ENCODE assay signal across 8 cellular contexts in genomic region chr3:69092030-69092513, GRCh38. TPM values are rescaled to one million over a fixed set of nuclear protein-coding genes. Genes with fewer than 3 reads are reported as not detected.
DNase-seq lines count a peak whose midpoint lies in the region; ATAC-seq, FAIRE-seq and TF ChIP-seq lines count a peak whose summit lies in the region.

No MANE protein-coding gene starts in this region.

- H3K27me3 Mint-ChIP-seq in nephron (ENCODE audit: low read depth), result no peaks in the 10 kb centered on the region

- RAD21 ChIA-PET in GM12878 (lab: Charles Lee; ENCODE audit: unreplicated experiment), result interaction anchor here (1.0 to 16.7 kb wide), 8 partner anchors 9 to 349 kb away, joined by 3 to 152 read pairs (median 4); partner anchors contain the start of genes ARL6IP5, TMF1 and UBA3

- H3K9ac ChIP-seq in GM12878 (ENCODE audit: control insufficient read depth, insufficient read depth, low read length), result peak overlapping the region; percentile 3; the same call in 1 of the 2 replicates

- no peaks in the 10 kb centered on the region for H3K27me3 ChIP-seq in GM12878 (replicated peaks in 1 of 2; ENCODE audit: control insufficient read depth in 2 of 2, insufficient read depth in 2 of 2, low read length in 1 of 2)

- peak overlapping the region; percentile 46 for H3K4me2 ChIP-seq in GM12878 (ENCODE audit: control insufficient read depth, insufficient read depth)

- H3K36me3 Mint-ChIP-seq in nephron (ENCODE audit: low read depth), result peaks cover 8% of the 10 kb centered on the region

- no peaks in the 10 kb centered on the region for H3K9me3 ChIP-seq in GM12878 (replicated peaks; ENCODE audit: control insufficient read depth, insufficient read depth, low read length)

- BruUV-seq in GM12878 (replicated peaks; lab: Mats Ljungman, UMichigan), result no TSS peak

- no peak overlapping the region for H2AFZ ChIP-seq in GM12878 (ENCODE audit: control insufficient read depth, low read depth, low read length)

- SMC1A ChIA-PET in GM12878 (lab: Charles Lee; ENCODE audit: uncharacterized antibody, unreplicated experiment), result interaction anchor here (0.6 to 19.6 kb wide), 13 partner anchors 8 to 578 kb away, joined by 3 to 234 read pairs (median 11); partner anchors contain the start of genes ARL6IP5, LMOD3, TMF1 and UBA3

- H3K27ac ChIP-seq in GM12878 (ENCODE audit: control insufficient read depth, insufficient read depth), result peak overlapping the region; percentile 39

- no peak for TF ChIP-seq EP300 in GM12878 (IDR thresholded peaks at IDR 0.05; ENCODE audit: borderline replicate concordance in 1 of 2, control insufficient read depth in 1 of 2, low read depth in 2 of 2, low read length in 2 of 2)

- peak overlapping the region; percentile 59 for H3K4me3 ChIP-seq in GM12878

- no peak overlapping the region for H3K4me3 Mint-ChIP-seq in nephron

- TF ChIP-seq RAD21 in GM12878 (IDR thresholded peaks at IDR 0.05; ENCODE audit: insufficient read depth, low read depth, low read length), result no peak

- H3K79me2 ChIP-seq in GM12878 (ENCODE audit: control insufficient read depth, insufficient read depth, low read length), result peaks cover 95% of the 10 kb centered on the region

- DNase-seq in G401 (ENCODE audit: low spot score) (peak; percentile 18), KG1 (lab: John Stamatoyannopoulos, UW) (peak; percentile 71), GM12878 (ENCODE audit: low read depth, low spot score) (no peak), mucosa of gallbladder (ENCODE audit: low spot score) (no peak)
- DNase-seq in stimulated activated CD4-positive, alpha-beta T cell treated with anti-CD3 and anti-CD28 coated beads, Interleukin-15, amount 100 ng/mL, for 24 hours, result no peak

- H4K20me1 ChIP-seq in GM12878 (ENCODE audit: control insufficient read depth, insufficient read depth), result no peaks in the 10 kb centered on the region

- CTCF ChIA-PET in GM12878 (lab: Yijun Ruan, JAX), result interaction anchor here (1.2 to 2.4 kb wide), 7 partner anchors 10 to 145 kb away, joined by 3 to 8 read pairs (median 4); no protein-coding TSS in a partner anchor

- ATAC-seq in GM21515 (IDR thresholded peaks at IDR 0.05; ENCODE audit: unreplicated experiment), result peak; percentile 66
- peak; percentile 70 for ATAC-seq in GM12878
- no peak for ATAC-seq in SK-N-SH treated with all-trans-retinoic acid at 6 μM for 48 hours

- peaks cover 32% of the 10 kb centered on the region for H3K4me1 Mint-ChIP-seq in nephron

- 0% methylated on average over 4 of the region's 4 CpGs for WGBS in GM12878 (ENCODE audit: insufficient coverage, insufficient replicate concordance, low lambda C conversion rate, missing lambda C conversion rate)

- H3K36me3 ChIP-seq in GM12878 (ENCODE audit: control insufficient read depth in 2 of 2, insufficient read depth in 2 of 2, low read length in 1 of 2), result peaks cover 0 to 19% of the 10 kb centered on the region in 2 experiments; a peak in 2 of 4 replicates

- H3K9me3 Mint-ChIP-seq in nephron, result no peaks in the 10 kb centered on the region

- peaks cover 54% of the 10 kb centered on the region for H3K4me1 ChIP-seq in GM12878 (ENCODE audit: control insufficient read depth, insufficient read depth, low read length)

- peak overlapping the region; percentile 2 to 57 (median 21) for H3K27ac Mint-ChIP-seq in nephron

- POLR2A ChIA-PET in GM12878 (lab: Charles Lee), result interaction anchor here (0.7 to 3.8 kb wide), 11 partner anchors 7 to 114 kb away, joined by 3 to 22 read pairs (median 6); partner anchors contain the start of gene TMF1

- FAIRE-seq in GM12878 (lab: Jason Lieb, UNC), result peak; percentile 94

- TF ChIP-seq POLR2A in GM12878 (IDR thresholded peaks at IDR 0.05; ENCODE audit: low read depth, low read length), result no peak

- intact Hi-C loops in GM12878 (cut with micrococcal nuclease; ENCODE audit: unreplicated experiment), result no loop called here

- TF ChIP-seq CTCF in GM12878 (IDR thresholded peaks at IDR 0.05 in 2 of 3, conservative IDR thresholded peaks at IDR 0.05 in 1 of 3; ENCODE audit: control insufficient read depth in 2 of 3, extremely low read depth in 1 of 3, insufficient read depth in 1 of 3, low read depth in 3 of 3, low read length in 3 of 3), result no peak
- TF ChIP-seq CTCF in nephron (IDR thresholded peaks at IDR 0.05; ENCODE audit: unreplicated experiment in 3 of 3), result no peak

- in situ Hi-C loops in G401 (cut with HindIII; ENCODE audit: low sequenced_read_pairs), result no loop called here
- in situ Hi-C loops in GM12878 (cut with MboI), result no loop called here

RNA-seq across cellular contexts. Expression of gene ARL6IP5, which starts 7.3 kb away (rescaled TPM):
- 75.9 and 93.3 TPM in 2 replicates for total RNA-seq in G401 (2014; rRNA removed; shearing (Covaris generic))
- 74.1 and 86.4 TPM in 2 replicates for total RNA-seq in GM12878 (2013; cell fraction: nucleolus; rRNA removed)
- 95.9 and 109 TPM in 2 replicates for total RNA-seq in GM12878 (2014; rRNA removed)
- 77.9 and 78.2 TPM in 2 replicates for total RNA-seq in GM12878 (2014; rRNA removed; fragmentation: Illumina TruSeq; extraction: Trizol)
- 95.7 and 98.3 TPM in 2 replicates for total RNA-seq in GM12878 (2021)
- 42.4 TPM for polyA plus RNA-seq in GM12878 (2011; ENCODE audit: low read depth)
- polyA plus RNA-seq in GM12878 (2011; rRNA removed), result 244 and 334 TPM in 2 replicates
- 123 and 129 TPM in 2 replicates for polyA plus RNA-seq in GM12878 (2011; cell fraction: cytosol; rRNA removed)
- polyA plus RNA-seq in GM12878 (2011; cell fraction: nucleus; rRNA removed), result 51.0 and 59.5 TPM in 2 replicates
- 62.8 and 88.5 TPM in 2 replicates for polyA plus RNA-seq in GM12878 (2012)
- polyA plus RNA-seq in GM12878 (2014; fragmentation: Illumina TruSeq; extraction: Trizol), result 139 and 158 TPM in 2 replicates
- 100 to 1,000 TPM; 269 to 310 TPM for polyA plus RNA-seq in GM12878 (2014; fragmentation: Nextera tagmentation; extraction: Ambion mirVana)
- 84.1 and 95.2 TPM in 2 replicates for polyA plus RNA-seq in GM12878 (2014; rRNA removed)
- 100 to 1,000 TPM; 156 to 162 TPM for polyA plus RNA-seq in GM12878 (2016; fragmentation: Nextera tagmentation; extraction: Ambion mirVana)
- 134 and 166 TPM in 2 replicates for polyA minus RNA-seq in GM12878 (2011; rRNA and poly(A)+ RNA removed)
- 41.7 and 42.1 TPM in 2 replicates for polyA minus RNA-seq in GM12878 (2011; cell fraction: cytosol; rRNA and poly(A)+ RNA removed)
- polyA minus RNA-seq in GM12878 (2011; cell fraction: nucleus; rRNA and poly(A)+ RNA removed), result 21.5 and 32.9 TPM in 2 replicates
- total RNA-seq in mucosa of gallbladder, result 125 TPM

RNA-seq across cellular contexts. Expression of gene UBA3, which starts 11.9 kb away (rescaled TPM):
- total RNA-seq in G401 (2014; rRNA removed; shearing (Covaris generic)), result 71.4 and 77.6 TPM in 2 replicates
- 154 and 155 TPM in 2 replicates for total RNA-seq in GM12878 (2013; cell fraction: nucleolus; rRNA removed)
- 77.0 and 95.8 TPM in 2 replicates for total RNA-seq in GM12878 (2014; rRNA removed)
- total RNA-seq in GM12878 (2014; rRNA removed; fragmentation: Illumina TruSeq; extraction: Trizol), result 83.8 and 92.5 TPM in 2 replicates
- total RNA-seq in GM12878 (2021), result 72.5 and 73.9 TPM in 2 replicates
- polyA plus RNA-seq in GM12878 (2011; ENCODE audit: low read depth), result 16.8 TPM
- polyA plus RNA-seq in GM12878 (2011; rRNA removed), result 116 and 190 TPM in 2 replicates
- 38.9 and 49.0 TPM in 2 replicates for polyA plus RNA-seq in GM12878 (2011; cell fraction: cytosol; rRNA removed)
- polyA plus RNA-seq in GM12878 (2011; cell fraction: nucleus; rRNA removed), result 102 and 104 TPM in 2 replicates
- polyA plus RNA-seq in GM12878 (2012), result 32.1 and 36.7 TPM in 2 replicates
- 103 and 139 TPM in 2 replicates for polyA plus RNA-seq in GM12878 (2014; fragmentation: Illumina TruSeq; extraction: Trizol)
- 100 to 1,000 TPM; 106 to 131 TPM for polyA plus RNA-seq in GM12878 (2014; fragmentation: Nextera tagmentation; extraction: Ambion mirVana)
- polyA plus RNA-seq in GM12878 (2014; rRNA removed), result 64.8 and 72.9 TPM in 2 replicates
- 100 to 1,000 TPM; 100 to 108 TPM for polyA plus RNA-seq in GM12878 (2016; fragmentation: Nextera tagmentation; extraction: Ambion mirVana)
- 38.1 and 50.0 TPM in 2 replicates for polyA minus RNA-seq in GM12878 (2011; rRNA and poly(A)+ RNA removed)
- 21.7 and 27.0 TPM in 2 replicates for polyA minus RNA-seq in GM12878 (2011; cell fraction: cytosol; rRNA and poly(A)+ RNA removed)
- polyA minus RNA-seq in GM12878 (2011; cell fraction: nucleus; rRNA and poly(A)+ RNA removed), result 40.0 and 61.1 TPM in 2 replicates
- total RNA-seq in mucosa of gallbladder, result 59.1 TPM

RNA-seq across cellular contexts. Expression of gene LMOD3, which starts 30.3 kb away (rescaled TPM):
- total RNA-seq in G401 (2014; rRNA removed; shearing (Covaris generic)), result not detected in 2 replicates
- total RNA-seq in GM12878 (2013; cell fraction: nucleolus; rRNA removed), result not detected in 2 replicates
- total RNA-seq in GM12878 (2014; rRNA removed) (0.06 TPM in 1 of 2 replicates, not detected in the other), GM12878 (2014; rRNA removed; fragmentation: Illumina TruSeq; extraction: Trizol) (0.05 and 0.09 TPM in 2 replicates), GM12878 (2021) (0.08 TPM in 1 of 2 replicates, not detected in the other), mucosa of gallbladder (0.63 TPM)
- polyA plus RNA-seq in GM12878 (2011; ENCODE audit: low read depth), result not detected
- polyA plus RNA-seq in GM12878 (2011; rRNA removed) (not detected in 2 replicates), GM12878 (2014; fragmentation: Illumina TruSeq; extraction: Trizol) (0.04 TPM in 1 of 2 replicates, not detected in the other), GM12878 (2014; fragmentation: Nextera tagmentation; extraction: Ambion mirVana) (under 1 TPM; 0.11 to 0.13 TPM), GM12878 (2014; rRNA removed) (0.04 and 0.13 TPM in 2 replicates), GM12878 (2016; fragmentation: Nextera tagmentation; extraction: Ambion mirVana) (under 1 TPM; 0.09 to 0.20 TPM)
- not detected in 2 replicates for polyA plus RNA-seq in GM12878 (2011; cell fraction: cytosol; rRNA removed)
- not detected in 2 replicates for polyA plus RNA-seq in GM12878 (2011; cell fraction: nucleus; rRNA removed)
- 0.03 and 0.08 TPM in 2 replicates for polyA plus RNA-seq in GM12878 (2012)
- not detected in 2 replicates for polyA minus RNA-seq in GM12878 (2011; rRNA and poly(A)+ RNA removed)
- not detected in 2 replicates for polyA minus RNA-seq in GM12878 (2011; cell fraction: cytosol; rRNA and poly(A)+ RNA removed)
- not detected in 2 replicates for polyA minus RNA-seq in GM12878 (2011; cell fraction: nucleus; rRNA and poly(A)+ RNA removed)

RNA-seq across cellular contexts. Expression of gene TMF1, which starts 39.9 kb away (rescaled TPM):
- 3.3 and 7.5 TPM in 2 replicates for total RNA-seq in G401 (2014; rRNA removed; shearing (Covaris generic))
- total RNA-seq in GM12878 (2013; cell fraction: nucleolus; rRNA removed), result 88.0 and 127 TPM in 2 replicates
- 15.8 and 16.5 TPM in 2 replicates for total RNA-seq in GM12878 (2014; rRNA removed)
- 22.9 and 23.2 TPM in 2 replicates for total RNA-seq in GM12878 (2014; rRNA removed; fragmentation: Illumina TruSeq; extraction: Trizol)
- 18.5 and 19.0 TPM in 2 replicates for total RNA-seq in GM12878 (2021)
- 8.5 TPM for polyA plus RNA-seq in GM12878 (2011; ENCODE audit: low read depth)
- 17.1 and 33.3 TPM in 2 replicates for polyA plus RNA-seq in GM12878 (2011; rRNA removed)
- 6.1 and 6.8 TPM in 2 replicates for polyA plus RNA-seq in GM12878 (2011; cell fraction: cytosol; rRNA removed)
- 10.8 and 21.1 TPM in 2 replicates for polyA plus RNA-seq in GM12878 (2011; cell fraction: nucleus; rRNA removed)
- 18.8 and 25.0 TPM in 2 replicates for polyA plus RNA-seq in GM12878 (2012)
- polyA plus RNA-seq in GM12878 (2014; fragmentation: Illumina TruSeq; extraction: Trizol), result 18.1 and 20.5 TPM in 2 replicates
- polyA plus RNA-seq in GM12878 (2014; fragmentation: Nextera tagmentation; extraction: Ambion mirVana), result 1 to 10 TPM; 7.1 to 7.9 TPM
- 13.3 and 23.8 TPM in 2 replicates for polyA plus RNA-seq in GM12878 (2014; rRNA removed)
- 10 to 100 TPM; 23.4 to 24.5 TPM for polyA plus RNA-seq in GM12878 (2016; fragmentation: Nextera tagmentation; extraction: Ambion mirVana)
- polyA minus RNA-seq in GM12878 (2011; rRNA and poly(A)+ RNA removed), result 22.6 and 29.0 TPM in 2 replicates
- 8.6 and 10.2 TPM in 2 replicates for polyA minus RNA-seq in GM12878 (2011; cell fraction: cytosol; rRNA and poly(A)+ RNA removed)
- polyA minus RNA-seq in GM12878 (2011; cell fraction: nucleus; rRNA and poly(A)+ RNA removed), result 16.4 and 18.5 TPM in 2 replicates
- total RNA-seq in mucosa of gallbladder, result 38.4 TPM

Comparison
In these comparisons a context has a peak if more than half of its experiments do, and no peak if none do; other contexts are left out.
1. DNase-seq: peak in G401 (single experiment) and KG1 (single experiment); none in GM12878 (single experiment), stimulated activated CD4-positive, alpha-beta T cell treated with anti-CD3 and anti-CD28 coated beads, Interleukin-15, amount 100 ng/mL, for 24 hours (single experiment) and mucosa of gallbladder (single experiment).